Comparison of ENCODE assay signal across 2 cellular contexts in the genomic region with DNA sequence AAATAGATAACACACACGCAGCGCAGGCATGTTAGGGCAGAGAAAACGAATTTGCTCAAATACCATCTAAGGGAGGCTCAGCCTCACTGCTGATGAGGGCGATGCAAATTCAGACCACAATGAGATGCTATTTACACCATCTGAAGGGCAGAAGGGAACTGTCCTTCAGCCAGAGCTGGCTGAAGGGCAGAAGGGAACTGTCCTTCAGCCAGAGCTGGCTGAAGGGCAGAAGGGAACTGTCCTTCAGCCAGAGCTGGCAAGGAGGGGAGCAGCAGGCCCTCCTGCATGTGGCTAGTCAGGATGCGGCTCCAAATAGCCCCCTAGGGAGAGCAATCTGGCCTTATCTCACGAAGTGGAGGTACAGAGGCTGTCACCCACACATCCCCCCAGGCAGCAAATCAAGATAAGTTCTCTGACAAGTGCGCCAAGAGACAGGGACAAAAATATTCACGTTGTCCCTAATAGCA.
TF ChIP-seq lines count a peak whose summit lies in the region.

No MANE protein-coding gene starts in this region.

TF ChIP-seq in GM12891, 5 proteins besides CTCF, POLR2A, EP300 and RAD21:
- TF ChIP-seq POU2F2 (IDR thresholded peaks at IDR 0.05; ENCODE audit: low read depth, low read length) (peak; percentile 59; the same call in 1 of the 2 replicates), SPI1 (IDR thresholded peaks at IDR 0.05; ENCODE audit: low read depth, low read length) (no peak)

TF ChIP-seq in H1, 55 proteins besides CTCF, POLR2A, EP300 and RAD21:
- no peak for TF ChIP-seq NANOG (IDR thresholded peaks at IDR 0.05; ENCODE audit: insufficient read depth, low read depth, low read length, poor library complexity, severe bottlenecking)
- TF ChIP-seq, protein P1, sequence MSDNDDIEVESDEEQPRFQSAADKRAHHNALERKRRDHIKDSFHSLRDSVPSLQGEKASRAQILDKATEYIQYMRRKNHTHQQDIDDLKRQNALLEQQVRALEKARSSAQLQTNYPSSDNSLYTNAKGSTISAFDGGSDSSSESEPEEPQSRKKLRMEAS (IDR thresholded peaks at IDR 0.05) = 0 out of 2 replicates have a peak, but pooled peaks have one; percentile 17
- TF ChIP-seq KDM4A (IDR thresholded peaks at IDR 0.05; ENCODE audit: low read depth, low read length, severe bottlenecking) = no peak
TF ChIP-seq in H1: peak in this region for 1.
